In genomic region chr15:59174846-59175831, GRCh38 we compare ENCODE assay signal across 1 cellular context.
TF ChIP-seq lines count a peak whose summit lies in the region.

No MANE protein-coding gene starts in this region.

TF ChIP-seq in SK-N-SH treated with all-trans-retinoic acid at 6 μM for 48 hours, 23 proteins besides CTCF, POLR2A, EP300 and RAD21 (continued from another document):
- TF ChIP-seq, protein P1, sequence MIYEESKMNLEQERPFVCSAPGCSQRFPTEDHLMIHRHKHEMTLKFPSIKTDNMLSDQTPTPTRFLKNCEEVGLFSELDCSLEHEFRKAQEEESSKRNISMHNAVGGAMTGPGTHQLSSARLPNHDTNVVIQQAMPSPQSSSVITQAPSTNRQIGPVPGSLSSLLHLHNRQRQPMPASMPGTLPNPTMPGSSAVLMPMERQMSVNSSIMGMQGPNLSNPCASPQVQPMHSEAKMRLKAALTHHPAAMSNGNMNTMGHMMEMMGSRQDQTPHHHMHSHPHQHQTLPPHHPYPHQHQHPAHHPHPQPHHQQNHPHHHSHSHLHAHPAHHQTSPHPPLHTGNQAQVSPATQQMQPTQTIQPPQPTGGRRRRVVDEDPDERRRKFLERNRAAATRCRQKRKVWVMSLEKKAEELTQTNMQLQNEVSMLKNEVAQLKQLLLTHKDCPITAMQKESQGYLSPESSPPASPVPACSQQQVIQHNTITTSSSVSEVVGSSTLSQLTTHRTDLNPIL (CRISPR knock-in tag; IDR thresholded peaks at IDR 0.05; ENCODE audit: low read depth), result no peak
- TF ChIP-seq OSR1 (CRISPR knock-in tag; IDR thresholded peaks at IDR 0.05) (no peak), CSDC2 (CRISPR knock-in tag; IDR thresholded peaks at IDR 0.05) (no peak), ZNF8 (CRISPR knock-in tag; IDR thresholded peaks at IDR 0.05) (no peak), ZNF565 (CRISPR knock-in tag; conservative IDR thresholded peaks at IDR 0.05; ENCODE audit: low read depth) (no peak), ARNTL (CRISPR knock-in tag; IDR thresholded peaks at IDR 0.05; ENCODE audit: borderline replicate concordance, low read depth) (no peak), ESRRG (CRISPR knock-in tag; IDR thresholded peaks at IDR 0.05) (no peak), TOX (CRISPR knock-in tag; IDR thresholded peaks at IDR 0.05; ENCODE audit: borderline replicate concordance) (no peak)
